ENCODE assay signal across 26 cellular contexts in the genomic region with DNA sequence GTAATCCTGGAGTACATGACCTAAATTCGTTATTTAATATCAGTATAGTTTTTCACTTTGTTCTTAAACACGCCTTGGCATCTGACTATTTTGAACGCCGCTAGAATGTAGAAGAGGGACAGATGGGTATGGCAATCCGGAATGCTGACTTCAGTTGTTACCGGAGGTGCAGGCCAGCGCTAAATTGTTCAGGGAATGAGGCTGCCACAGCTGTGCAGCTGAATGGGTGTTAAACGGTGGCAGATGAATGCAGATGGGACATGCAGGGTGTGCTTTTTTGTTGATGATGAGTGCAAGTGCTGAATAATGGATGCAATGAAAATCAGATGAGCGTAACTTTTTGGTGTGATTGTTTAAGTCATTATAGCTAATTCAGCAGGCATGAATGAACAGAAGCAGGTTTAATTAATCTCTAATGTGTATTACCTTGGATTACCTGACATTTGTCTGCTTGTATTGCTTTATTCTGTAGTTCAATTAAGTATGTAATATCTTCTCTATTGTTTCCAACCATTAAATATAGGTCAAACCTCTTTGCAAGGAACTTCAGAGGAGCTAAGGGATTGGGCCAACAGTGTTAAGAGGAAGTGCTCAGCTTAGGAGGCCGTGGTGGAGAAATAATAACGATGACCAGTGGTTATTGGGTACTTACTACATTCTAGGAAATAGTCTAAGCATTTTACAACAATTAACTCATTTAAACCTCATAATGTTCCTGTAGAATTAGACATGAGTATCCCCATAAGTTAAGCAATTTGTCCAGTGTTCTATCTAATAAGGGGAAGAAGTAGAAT. TPM values are rescaled to one million over a fixed set of nuclear protein-coding genes. Genes with fewer than 3 reads are reported as not detected.
DNase-seq lines count a peak whose midpoint lies in the region; ATAC-seq and TF ChIP-seq lines count a peak whose summit lies in the region.
"Had no signal": no experiment of that assay in that cellular context is flagged by ENCODE, and none has a peak within 500 bp of the region (broad histone marks: within the 10 kb centered on the region; RNA-seq: fewer than 3 reads in every experiment).

No MANE protein-coding gene starts in this region.

- no peak overlapping the region for H2AK5ac ChIP-seq in IMR-90 (ENCODE audit: low read depth, low read length)

- ATAC-seq in IMR-90 (ENCODE audit: low read depth) (no peak), activated B cell treated with CpG ODN at 0.5 μM for 24 hours (ENCODE audit: low read depth) (no peak)
- peak; percentile 38 for ATAC-seq in naive thymus-derived CD4-positive, alpha-beta T cell
- no peak for ATAC-seq in activated CD4-positive, CD25-positive, alpha-beta regulatory T cell treated with anti-CD3 and anti-CD28 coated beads, Interleukin-2, amount 50 U/mL, for 24 hours
- ATAC-seq: HepG2 had no signal

- H3K36me3 ChIP-seq in BLaER1 treated with 17β-estradiol and CSF1 and Interleukin-3, amounts not matched to agents 10 nM and 100 nM: peaks cover 0 to 23% (median 0%) of the 10 kb centered on the region in 11 experiments; a peak in 6 of 22 replicates
- no peaks in the 10 kb centered on the region for H3K36me3 ChIP-seq in IMR-90 (ENCODE audit: control insufficient read depth, insufficient read depth, low read length)
- H3K36me3 ChIP-seq in naive thymus-derived CD4-positive, alpha-beta T cell (ENCODE audit: control insufficient read depth in 2 of 3, insufficient read depth in 3 of 3, low read length in 3 of 3): no peaks in the 10 kb centered on the region
- H3K36me3 ChIP-seq: breast epithelium, right lobe of liver had no signal

- H3K4ac ChIP-seq in IMR-90 (ENCODE audit: low read depth, low read length): no peak overlapping the region

- dilution Hi-C loops in IMR-90 (cut with HindIII; ENCODE audit: low sequenced_read_pairs, unreplicated experiment): no loop called here

- no peak overlapping the region for H2BK5ac ChIP-seq in IMR-90 (ENCODE audit: low read depth, low read length, poor library complexity, severe bottlenecking)

- H3K4me3 Mint-ChIP-seq in activated B cell treated with CpG ODN at 0.5 μM for 24 hours: peak overlapping the region; percentile 35
- H3K4me3 Mint-ChIP-seq in naive thymus-derived CD4-positive, alpha-beta T cell: no peak overlapping the region
- H3K4me3 Mint-ChIP-seq: CD4-positive, CD25-positive, alpha-beta regulatory T cell had no signal

- no TSS peak for BruUV-seq in IMR-90 (replicated peaks; lab: Mats Ljungman, UMichigan)

- peaks cover 0 to 13% (median 0%) of the 10 kb centered on the region in 11 experiments; a peak in 3 of 22 replicates for H4K20me1 ChIP-seq in BLaER1 treated with 17β-estradiol and CSF1 and Interleukin-3, amounts not matched to agents 10 nM and 100 nM
- H4K20me1 ChIP-seq in IMR-90 (ENCODE audit: insufficient read depth, low read length): no peaks in the 10 kb centered on the region

- peak overlapping the region in 2 of 11 experiments; percentile 53 to 72; a peak in 3 of 22 replicates for H3K9ac ChIP-seq in BLaER1 treated with 17β-estradiol and CSF1 and Interleukin-3, amounts not matched to agents 10 nM and 100 nM
- no peak overlapping the region for H3K9ac ChIP-seq in IMR-90 (ENCODE audit: low read depth, low read length)
- H3K9ac ChIP-seq: GM23248 had no signal

- H3K27me3 Mint-ChIP-seq in activated B cell treated with CpG ODN at 0.5 μM for 24 hours: peaks cover 5% of the 10 kb centered on the region
- H3K27me3 Mint-ChIP-seq in naive thymus-derived CD4-positive, alpha-beta T cell: peaks cover 9 to 25% (median 22%) of the 10 kb centered on the region in 5 donors

- peaks cover 0 to 11% (median 0%) of the 10 kb centered on the region in 11 experiments; a peak in 4 of 22 replicates for H3K27me3 ChIP-seq in BLaER1 treated with 17β-estradiol and CSF1 and Interleukin-3, amounts not matched to agents 10 nM and 100 nM
- no peaks in the 10 kb centered on the region for H3K27me3 ChIP-seq in IMR-90 (ENCODE audit: control insufficient read depth, insufficient read depth, low read length)
- peaks cover 0 to 5% of the 10 kb centered on the region in 2 donors for H3K27me3 ChIP-seq in naive thymus-derived CD4-positive, alpha-beta T cell (ENCODE audit: control insufficient read depth in 2 of 2, insufficient read depth in 2 of 2, low read length in 2 of 2)
- H3K27me3 ChIP-seq: breast epithelium, right lobe of liver, testis had no signal

- intact Hi-C loops in IMR-90 (cut with micrococcal nuclease): no loop called here
- intact Hi-C loops in activated B cell treated with CpG ODN at 0.5 μM for 24 hours (cut with micrococcal nuclease): no loop called here
- intact Hi-C loops in naive thymus-derived CD4-positive, alpha-beta T cell (cut with micrococcal nuclease): no loop called here

- H2AK9ac ChIP-seq in IMR-90 (replicated peaks; ENCODE audit: low read depth, low read length, poor library complexity): peak overlapping the region; percentile 42

- no peak overlapping the region for H4K91ac ChIP-seq in IMR-90 (ENCODE audit: insufficient read depth, low read depth, low read length)

- H2BK20ac ChIP-seq in IMR-90 (ENCODE audit: low read depth, low read length): no peak overlapping the region

- no peak overlapping the region for H2AFZ ChIP-seq in IMR-90 (replicated peaks; ENCODE audit: low read length, poor library complexity)
- H2AFZ ChIP-seq: GM23248 had no signal

- no peak overlapping the region for H3K18ac ChIP-seq in IMR-90 (ENCODE audit: low read depth, low read length)

- peaks cover 55% of the 10 kb centered on the region for H3K4me1 Mint-ChIP-seq in activated B cell treated with CpG ODN at 0.5 μM for 24 hours
- peaks cover 0 to 7% (median 0%) of the 10 kb centered on the region in 7 donors for H3K4me1 Mint-ChIP-seq in naive thymus-derived CD4-positive, alpha-beta T cell

- peaks cover 0 to 7% of the 10 kb centered on the region in 2 experiments; a peak in 1 of 4 replicates for H3K79me1 ChIP-seq in IMR-90 (ENCODE audit: low read depth in 1 of 2, low read length in 2 of 2)

- H2BK120ac ChIP-seq in IMR-90 (ENCODE audit: low read depth, low read length): no peak overlapping the region

- TF ChIP-seq CTCF in IMR-90 (conservative IDR thresholded peaks at IDR 0.05; ENCODE audit: low read depth, low read length): no peak
- no peak for TF ChIP-seq CTCF in activated B cell treated with CpG ODN at 0.5 μM for 24 hours (IDR thresholded peaks at IDR 0.05)

- peaks cover 4% of the 10 kb centered on the region; the same call in 1 of the 2 replicates for H3K9me1 ChIP-seq in IMR-90 (ENCODE audit: insufficient read depth, low read length)

- no peak overlapping the region for H3K14ac ChIP-seq in IMR-90 (replicated peaks; ENCODE audit: low read depth, low read length)

- H3K4me3 ChIP-seq in BLaER1 treated with 17β-estradiol and CSF1 and Interleukin-3, amounts not matched to agents 10 nM and 100 nM: no peak overlapping the region
- H3K4me3 ChIP-seq in IMR-90 (ENCODE audit: insufficient read depth, low read depth, low read length): no peak overlapping the region
- no peak overlapping the region for H3K4me3 ChIP-seq in naive thymus-derived CD4-positive, alpha-beta T cell (ENCODE audit: low read length)
- H3K4me3 ChIP-seq: breast epithelium, GM23248, right lobe of liver, testis had no signal

- H3K56ac ChIP-seq in IMR-90 (ENCODE audit: extremely low read depth, insufficient read depth, low read length): no peak overlapping the region

- H4K8ac ChIP-seq in IMR-90 (ENCODE audit: low read depth in 2 of 2, low read length in 2 of 2): no peak overlapping the region

- TF ChIP-seq RAD21 in IMR-90 (IDR thresholded peaks at IDR 0.05; ENCODE audit: low read length): no peak

- 91% methylated on average over 8 of the region's 11 CpGs; no CpG with 5 or more reads in 1 of the 2 experiments for WGBS in IMR-90 (ENCODE audit: extremely low coverage in 2 of 2, insufficient read length in 1 of 2), 2 experiments

- peaks cover 30 to 57% (median 49%) of the 10 kb centered on the region in 10 experiments for H3K4me1 ChIP-seq in BLaER1 treated with 17β-estradiol and CSF1 and Interleukin-3, amounts not matched to agents 10 nM and 100 nM
- peaks cover 8% of the 10 kb centered on the region for H3K4me1 ChIP-seq in IMR-90 (ENCODE audit: control insufficient read depth, insufficient read depth, low read length)
- no peaks in the 10 kb centered on the region for H3K4me1 ChIP-seq in naive thymus-derived CD4-positive, alpha-beta T cell (ENCODE audit: control insufficient read depth in 2 of 2, insufficient read depth in 2 of 2, low read length in 2 of 2)
- H3K4me1 ChIP-seq: breast epithelium, right lobe of liver, testis had no signal

- CTCF ChIA-PET in IMR-90 (lab: Yijun Ruan, JAX): interaction anchor here (1.7 kb wide), 1 partner anchor 12 kb away, joined by 5 read pairs; the partner anchor contains the start of gene CREG2
- CTCF ChIA-PET in activated B cell treated with CpG ODN at 0.5 μM for 24 hours (lab: Charles Lee): interaction anchor here (1.1 to 2.3 kb wide), 2 partner anchors 11 to 20 kb away, joined by 3 to 8 read pairs; partner anchors contain the start of gene CREG2
- CTCF ChIA-PET in naive thymus-derived CD4-positive, alpha-beta T cell (lab: Charles Lee): interaction anchor here (0.9 to 1.1 kb wide), 2 partner anchors 11 to 20 kb away, joined by 3 read pairs; no protein-coding TSS in a partner anchor

- peak overlapping the region in 9 of 11 experiments; percentile 46 to 84 (median 71); a peak in 18 of 22 replicates for H3K27ac ChIP-seq in BLaER1 treated with 17β-estradiol and CSF1 and Interleukin-3, amounts not matched to agents 10 nM and 100 nM
- no peak overlapping the region for H3K27ac ChIP-seq in IMR-90 (ENCODE audit: insufficient read depth, low read length)
- no peak overlapping the region for H3K27ac ChIP-seq in naive thymus-derived CD4-positive, alpha-beta T cell (ENCODE audit: low read depth, low read length)
- H3K27ac ChIP-seq: breast epithelium, GM23248, right lobe of liver, testis had no signal

- H3K27ac Mint-ChIP-seq in activated B cell treated with CpG ODN at 0.5 μM for 24 hours: peak overlapping the region; percentile 84
- H3K27ac Mint-ChIP-seq in naive thymus-derived CD4-positive, alpha-beta T cell: no peak overlapping the region
- H3K27ac Mint-ChIP-seq: CD4-positive, CD25-positive, alpha-beta regulatory T cell had no signal

- DNase-seq in IMR-90 (no peak), activated B cell treated with CpG ODN at 0.5 μM for 24 hours (no peak), kidney glomerular epithelial cell (lab: John Stamatoyannopoulos, UW) (no peak), GM03348 (ENCODE audit: low spot score) (no peak)
- DNase-seq in naive thymus-derived CD4-positive, alpha-beta T cell: no peak
- no peak for DNase-seq in stimulated activated CD4-positive, alpha-beta T cell treated with anti-CD3 and anti-CD28 coated beads, Interleukin-12 subunit alpha, Interleukin-12 subunit beta, amount 100 ng/mL, for 4 hours
- DNase-seq: activated CD4-positive, alpha-beta T cell treated with anti-CD3 and anti-CD28 coated beads, Interleukin-2, amount 50 U/mL, for 48 hours; activated naive CD4-positive, alpha-beta T cell treated with anti-CD3 and anti-CD28 coated beads, Interleukin-2, amount 50 U/mL, for 16 hours; CD4-positive, CD25-positive, alpha-beta regulatory T cell; effector CD8-positive, alpha-beta T cell; GM23248; head of caudate nucleus; NCI-H187 treated with DMSO at 0.1 percent for 48 hours; NCI-H774; right lobe of liver; SHP77; stimulated activated naive CD4-positive, alpha-beta T cell treated with Interleukin-2 at 50 U/mL for 16 hours; T1000; testis had no signal

- no peaks in the 10 kb centered on the region for H3K36me3 Mint-ChIP-seq in activated B cell treated with CpG ODN at 0.5 μM for 24 hours (ENCODE audit: low read depth)
- peaks cover 0 to 8% (median 0%) of the 10 kb centered on the region in 5 donors for H3K36me3 Mint-ChIP-seq in naive thymus-derived CD4-positive, alpha-beta T cell
- H3K36me3 Mint-ChIP-seq: CD4-positive, CD25-positive, alpha-beta regulatory T cell had no signal

- H4K5ac ChIP-seq in IMR-90 (ENCODE audit: low read depth, low read length): no peak overlapping the region

- peak overlapping the region; percentile 80 to 91 (median 86) for H3K4me2 ChIP-seq in BLaER1 treated with 17β-estradiol and CSF1 and Interleukin-3, amounts not matched to agents 10 nM and 100 nM
- no peak overlapping the region for H3K4me2 ChIP-seq in IMR-90 (ENCODE audit: low read depth, low read length)

- H3K23ac ChIP-seq in IMR-90 (ENCODE audit: low read depth, low read length): no peak overlapping the region

- no peak overlapping the region for H2BK15ac ChIP-seq in IMR-90 (ENCODE audit: low read depth, low read length)

- H3K9me3 Mint-ChIP-seq in activated B cell treated with CpG ODN at 0.5 μM for 24 hours: peaks cover 3% of the 10 kb centered on the region
- peaks cover 0 to 4% (median 0%) of the 10 kb centered on the region in 11 donors for H3K9me3 Mint-ChIP-seq in naive thymus-derived CD4-positive, alpha-beta T cell
- H3K9me3 Mint-ChIP-seq: CD4-positive, CD25-positive, alpha-beta regulatory T cell had no signal

- POLR2A ChIA-PET in IMR-90 (lab: Charles Lee; ENCODE audit: unreplicated experiment) (no interaction called here), activated B cell treated with CpG ODN at 0.5 μM for 24 hours (lab: Charles Lee) (interaction anchor here (0.6 to 2.3 kb wide), 4 partner anchors 12 to 432 kb away, joined by 3 to 15 read pairs (median 4); partner anchors contain the start of genes CREG2 and RNF149)
- POLR2A ChIA-PET in naive thymus-derived CD4-positive, alpha-beta T cell (lab: Charles Lee): no interaction called here

- no peak for TF ChIP-seq POLR2A in IMR-90 (IDR thresholded peaks at IDR 0.05; ENCODE audit: low read depth, low read length)

- peaks cover 0 to 6% (median 0%) of the 10 kb centered on the region in 11 experiments; a peak in 3 of 22 replicates for H3K9me3 ChIP-seq in BLaER1 treated with 17β-estradiol and CSF1 and Interleukin-3, amounts not matched to agents 10 nM and 100 nM (replicated peaks in 1 of 11)
- no peaks in the 10 kb centered on the region for H3K9me3 ChIP-seq in IMR-90 (ENCODE audit: control insufficient read depth, insufficient read depth, low read length)
- no peaks in the 10 kb centered on the region for H3K9me3 ChIP-seq in naive thymus-derived CD4-positive, alpha-beta T cell (ENCODE audit: control insufficient read depth in 2 of 3, low read length in 3 of 3)
- H3K9me3 ChIP-seq: breast epithelium, right lobe of liver, testis had no signal

- in situ Hi-C loops in IMR-90 (cut with MboI; ENCODE audit: low sequenced_read_pairs): no loop called here

RNA-seq across cellular contexts. Expression of gene CREG2, which starts 11.9 kb away (rescaled TPM):
- total RNA-seq in IMR-90 (2012; rRNA removed) (not detected in 2 replicates), activated B cell treated with CpG ODN at 0.5 μM for 24 hours (not detected in 2 replicates)
- polyA plus RNA-seq in IMR-90 (2012; rRNA removed): 0.17 and 0.24 TPM in 2 replicates
- 0.06 and 0.12 TPM in 2 replicates for polyA plus RNA-seq in IMR-90 (2012; cell fraction: cytosol; rRNA removed)
- polyA plus RNA-seq in IMR-90 (2012; cell fraction: nucleus; rRNA removed; ENCODE audit: low replicate concordance): 0.05 and 0.13 TPM in 2 replicates
- total RNA-seq in naive thymus-derived CD4-positive, alpha-beta T cell: under 1 TPM in 1 of 5 experiments, not detected in 4; 0.56 TPM
- not detected for polyA plus RNA-seq in naive thymus-derived CD4-positive, alpha-beta T cell
- total RNA-seq: epithelial cell of proximal tubule, lung microvascular endothelial cell, posterior vena cava had no signal

Comparison
In these comparisons a context has a peak if more than half of its experiments do, and no peak if none do; other contexts are left out.
1. H3K27ac ChIP-seq: peak in BLaER1 treated with 17β-estradiol and CSF1 and Interleukin-3, amounts not matched to agents 10 nM and 100 nM (9 of 11); none in IMR-90 (single experiment) and naive thymus-derived CD4-positive, alpha-beta T cell (single experiment).